Comparison of ENCODE assay signal across 14 cellular contexts in the genomic region with DNA sequence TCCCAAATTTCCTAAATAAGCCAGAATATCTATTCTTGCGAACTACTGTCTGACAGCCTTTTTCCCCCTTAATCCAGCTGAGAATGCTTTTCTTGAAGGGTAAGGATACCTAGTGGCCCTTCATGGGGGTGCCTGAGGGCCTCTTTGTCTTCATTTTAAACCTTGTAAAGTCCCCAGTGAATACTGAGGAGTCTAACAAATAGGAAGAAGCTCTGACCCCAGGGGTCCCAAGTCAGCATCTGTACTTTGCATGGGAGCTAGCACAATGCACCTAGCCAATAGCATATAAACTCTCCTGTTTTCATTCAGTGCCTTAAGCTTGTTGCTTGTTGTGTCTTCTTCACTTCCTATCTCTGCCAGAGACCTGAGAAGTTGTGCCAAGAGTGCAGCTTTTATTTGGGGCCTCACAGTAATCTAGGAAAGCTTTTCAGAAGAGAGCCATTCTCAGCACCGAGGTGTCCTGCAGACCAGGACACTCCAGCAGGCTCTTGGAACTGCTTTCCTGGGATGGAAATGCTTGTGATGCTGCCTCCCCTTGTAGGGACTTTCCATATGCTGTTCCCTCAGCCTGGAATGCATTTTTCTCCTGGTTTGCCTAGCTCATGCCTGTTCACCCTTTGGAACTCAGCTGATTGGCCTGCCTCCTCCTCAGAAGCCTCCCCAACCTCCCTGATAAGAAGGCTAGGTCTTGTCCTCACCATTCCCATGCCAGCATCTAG.
"Had no signal": no experiment of that assay in that cellular context is flagged by ENCODE, and none has a peak within 500 bp of the region (broad histone marks: within the 10 kb centered on the region; RNA-seq: fewer than 3 reads in every experiment).

No MANE protein-coding gene starts in this region.

- H3K4me3 ChIP-seq: esophagus squamous epithelium, sigmoid colon, spleen, thoracic aorta had no signal

- H3K27me3 ChIP-seq: esophagus squamous epithelium, sigmoid colon, spleen had no signal

- ATAC-seq: activated CD4-positive, alpha-beta T cell treated with anti-CD3 and anti-CD28 coated beads for 36 hours; activated CD8-positive, alpha-beta T cell treated with anti-CD3 and anti-CD28 coated beads for 36 hours; activated T-cell treated with anti-CD3 and anti-CD28 coated beads, Interleukin-2, amount 50 U/mL, for 72 hours had no signal

- H3K27ac ChIP-seq: sigmoid colon had no signal

- H3K36me3 ChIP-seq: sigmoid colon, thoracic aorta had no signal

- DNase-seq: activated CD4-positive, alpha-beta T cell treated with anti-CD3 and anti-CD28 coated beads for 36 hours; activated CD8-positive, alpha-beta memory T cell treated with anti-CD3 and anti-CD28 coated beads, Interleukin-2, amount 50 U/mL, for 4 hours; activated CD8-positive, alpha-beta T cell treated with anti-CD3 and anti-CD28 coated beads for 36 hours; activated naive CD8-positive, alpha-beta T cell treated with anti-CD3 and anti-CD28 coated beads, Interleukin-2, amount 10 ng/mL, durations not matched to agents 7 days and 5 days; activated T-cell treated with anti-CD3 and anti-CD28 coated beads, Interleukin-2, amount 50 U/mL, for 72 hours; cortex of kidney; effector CD4-positive, alpha-beta T cell; esophagus squamous epithelium; glutamatergic neuron; nephron progenitor cell; sigmoid colon; spleen; T-helper 2 cell had no signal

- H3K9me3 ChIP-seq: esophagus squamous epithelium, sigmoid colon, spleen, thoracic aorta had no signal
